ENCODE assay signal across 18 cellular contexts in the genomic region with DNA sequence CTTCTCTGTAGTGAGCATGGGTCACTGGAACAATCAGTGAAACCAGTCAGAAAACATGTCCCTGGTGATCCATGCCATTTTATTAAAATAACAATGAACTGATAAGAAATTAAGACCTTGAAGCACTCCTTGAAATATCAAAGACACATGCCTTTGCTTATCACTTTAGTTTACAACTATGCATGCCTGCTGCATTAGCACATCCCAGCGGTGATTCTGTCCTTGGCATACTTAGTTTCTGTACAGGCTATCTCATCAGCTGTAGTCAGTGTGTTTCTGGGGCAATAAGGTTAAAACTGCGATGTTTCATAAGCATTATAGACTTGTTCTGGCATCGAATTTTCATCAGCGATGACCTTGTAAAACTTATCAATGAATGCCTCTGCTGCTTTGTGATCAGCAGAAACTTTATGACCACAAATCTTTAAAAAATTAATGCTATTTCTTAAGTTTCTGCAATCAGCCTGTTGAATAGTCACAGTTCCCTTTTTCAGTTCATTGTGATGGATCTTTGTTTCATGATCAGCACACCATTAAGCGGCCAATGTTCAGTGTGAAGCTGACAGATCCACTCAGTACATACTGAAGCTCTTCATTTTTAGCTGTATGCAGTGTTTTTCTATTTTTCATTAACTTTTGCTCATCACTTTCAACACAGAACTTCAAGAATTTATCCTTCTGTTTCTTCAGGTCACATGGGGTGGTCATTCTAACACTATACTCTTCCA.
"Had no signal": no experiment of that assay in that cellular context is flagged by ENCODE, and none has a peak within 500 bp of the region (broad histone marks: within the 10 kb centered on the region; RNA-seq: fewer than 3 reads in every experiment).

No MANE protein-coding gene starts in this region.

- ATAC-seq: left colon; naive thymus-derived CD4-positive, alpha-beta T cell; psoas muscle; stimulated activated naive B cell treated with anti-CD40 and anti-IgM and Interleukin-4, amounts not matched to agents 10 μg/mL and 1 μg/mL and 100 μg/mL, for 72 hours; stimulated activated naive CD8-positive, alpha-beta T cell treated with anti-CD3 and anti-CD28 coated beads, Interleukin-15, amount 100 ng/mL, for 72 hours had no signal

- H3K36me3 Mint-ChIP-seq: naive thymus-derived CD4-positive, alpha-beta T cell; stimulated activated naive B cell treated with anti-CD40 and anti-IgM and Interleukin-4, amounts not matched to agents 10 μg/mL and 1 μg/mL and 100 μg/mL, for 72 hours had no signal

- H3K9me3 ChIP-seq: neutrophil, psoas muscle, sigmoid colon, testis, tibial nerve had no signal

- FAIRE-seq: kidney had no signal

- H3K4me1 Mint-ChIP-seq: naive thymus-derived CD4-positive, alpha-beta T cell; stimulated activated naive CD8-positive, alpha-beta T cell treated with anti-CD3 and anti-CD28 coated beads, Interleukin-15, amount 100 ng/mL, for 72 hours had no signal

- H3K4me1 ChIP-seq: testis, tibial nerve had no signal

- H3K27ac ChIP-seq: coronary artery, neutrophil, psoas muscle, sigmoid colon, skin epidermis, testis, tibial nerve had no signal

- H3K27me3 Mint-ChIP-seq: naive thymus-derived CD4-positive, alpha-beta T cell; stimulated activated naive CD8-positive, alpha-beta T cell treated with anti-CD3 and anti-CD28 coated beads, Interleukin-15, amount 100 ng/mL, for 72 hours had no signal

- H3K4me3 Mint-ChIP-seq: naive thymus-derived CD4-positive, alpha-beta T cell; stimulated activated naive B cell treated with anti-CD40 and anti-IgM and Interleukin-4, amounts not matched to agents 10 μg/mL and 1 μg/mL and 100 μg/mL, for 72 hours; stimulated activated naive CD8-positive, alpha-beta T cell treated with anti-CD3 and anti-CD28 coated beads, Interleukin-15, amount 100 ng/mL, for 72 hours had no signal

- H3K4me3 ChIP-seq: coronary artery, psoas muscle, sigmoid colon, skin epidermis, testis, tibial nerve had no signal

- H3K27ac Mint-ChIP-seq: naive thymus-derived CD4-positive, alpha-beta T cell; stimulated activated naive B cell treated with anti-CD40 and anti-IgM and Interleukin-4, amounts not matched to agents 10 μg/mL and 1 μg/mL and 100 μg/mL, for 72 hours had no signal

- H3K36me3 ChIP-seq: neutrophil, sigmoid colon, tibial nerve had no signal

- H3K9me3 Mint-ChIP-seq: stimulated activated naive CD8-positive, alpha-beta T cell treated with anti-CD3 and anti-CD28 coated beads, Interleukin-15, amount 100 ng/mL, for 72 hours had no signal

- DNase-seq: effector CD4-positive, alpha-beta T cell; foreskin melanocyte; kidney; left colon; mammary epithelial cell; naive thymus-derived CD4-positive, alpha-beta T cell; psoas muscle; retina; sigmoid colon; stimulated activated CD4-positive, alpha-beta T cell treated with anti-CD3 and anti-CD28 coated beads, Interleukin-2, amount 100 ng/mL, for 24 hours; stimulated activated CD4-positive, alpha-beta T cell treated with anti-CD3 and anti-CD28 coated beads, Interleukin-4, amount 100 ng/mL, for 4 hours; stimulated activated naive B cell treated with anti-CD40 and anti-IgM and Interleukin-4, amounts not matched to agents 10 μg/mL and 1 μg/mL and 100 μg/mL, for 72 hours; stimulated activated naive CD8-positive, alpha-beta T cell treated with anti-CD3 and anti-CD28 coated beads, Interleukin-15, amount 100 ng/mL, for 72 hours; testis had no signal

- H3K27me3 ChIP-seq: neutrophil, sigmoid colon, testis, tibial nerve had no signal
